ENCODE assay signal across 19 cellular contexts in genomic region chr17:32261937-32262510, GRCh38.
"Had no signal": no experiment of that assay in that cellular context is flagged by ENCODE, and none has a peak within 500 bp of the region (broad histone marks: within the 10 kb centered on the region; RNA-seq: fewer than 3 reads in every experiment).

No MANE protein-coding gene starts in this region.

- H3K4me3 ChIP-seq: coronary artery, ovary, spleen, testis, upper lobe of right lung had no signal

- ATAC-seq: activated T-cell treated with anti-CD3 and anti-CD28 coated beads, Interleukin-2, amount 50 U/mL, for 72 hours; left ventricle myocardium superior; stimulated activated memory B cell treated with anti-CD40 and anti-IgM and Interleukin-4, amounts not matched to agents 10 μg/mL and 1 μg/mL and 100 μg/mL, for 72 hours; upper lobe of right lung had no signal

- H3K36me3 ChIP-seq: brain microvascular endothelial cell, ovary, spleen, upper lobe of right lung had no signal

- H3K9me3 ChIP-seq: ovary, spleen, testis, upper lobe of right lung had no signal

- FAIRE-seq: frontal cortex had no signal

- H3K9me3 Mint-ChIP-seq: activated naive CD8-positive, alpha-beta T cell treated with anti-CD3 and anti-CD28 coated beads, Interleukin-2, amount 10 ng/mL, durations not matched to agents 7 days and 5 days; activated T-cell treated with anti-CD3 and anti-CD28 coated beads, Interleukin-2, amount 50 U/mL, for 72 hours; memory B cell; stimulated activated memory B cell treated with anti-CD40 and anti-IgM and Interleukin-4, amounts not matched to agents 10 μg/mL and 1 μg/mL and 100 μg/mL, for 72 hours had no signal

- H3K27me3 ChIP-seq: ovary, testis had no signal

- H3K36me3 Mint-ChIP-seq: activated naive CD8-positive, alpha-beta T cell treated with anti-CD3 and anti-CD28 coated beads, Interleukin-2, amount 10 ng/mL, durations not matched to agents 7 days and 5 days; memory B cell; stimulated activated memory B cell treated with anti-CD40 and anti-IgM and Interleukin-4, amounts not matched to agents 10 μg/mL and 1 μg/mL and 100 μg/mL, for 72 hours had no signal

- H3K4me3 Mint-ChIP-seq: activated naive CD8-positive, alpha-beta T cell treated with anti-CD3 and anti-CD28 coated beads, Interleukin-2, amount 10 ng/mL, durations not matched to agents 7 days and 5 days; activated T-cell treated with anti-CD3 and anti-CD28 coated beads, Interleukin-2, amount 50 U/mL, for 72 hours; memory B cell; stimulated activated memory B cell treated with anti-CD40 and anti-IgM and Interleukin-4, amounts not matched to agents 10 μg/mL and 1 μg/mL and 100 μg/mL, for 72 hours had no signal

- H3K27ac ChIP-seq: brain microvascular endothelial cell, coronary artery, ovary, spleen, testis, upper lobe of right lung, VCaP had no signal

- H3K27ac Mint-ChIP-seq: activated naive CD8-positive, alpha-beta T cell treated with anti-CD3 and anti-CD28 coated beads, Interleukin-2, amount 10 ng/mL, durations not matched to agents 7 days and 5 days; activated T-cell treated with anti-CD3 and anti-CD28 coated beads, Interleukin-2, amount 50 U/mL, for 72 hours; memory B cell; stimulated activated memory B cell treated with anti-CD40 and anti-IgM and Interleukin-4, amounts not matched to agents 10 μg/mL and 1 μg/mL and 100 μg/mL, for 72 hours had no signal

- DNase-seq: activated CD4-positive, alpha-beta T cell treated with anti-CD3 and anti-CD28 coated beads for 1 hour; activated gamma-delta T cell; activated naive CD8-positive, alpha-beta T cell treated with anti-CD3 and anti-CD28 coated beads, Interleukin-2, amount 10 ng/mL, durations not matched to agents 7 days and 5 days; activated T-cell treated with anti-CD3 and anti-CD28 coated beads, Interleukin-2, amount 50 U/mL, for 72 hours; brain microvascular endothelial cell; head of caudate nucleus; kidney glomerular epithelial cell; left ventricle myocardium superior; ovary; stimulated activated CD4-positive, alpha-beta T cell treated with anti-CD3 and anti-CD28 coated beads, Interleukin-4, amount 100 ng/mL, for 4 hours; T-helper 2 cell; testis; upper lobe of right lung had no signal
